In genomic region chr19:55031178-55031577, GRCh38 we compare ENCODE assay signal across 9 cellular contexts. TPM values are rescaled to one million over a fixed set of nuclear protein-coding genes. Genes with fewer than 3 reads are reported as not detected.
"Had no signal": no experiment of that assay in that cellular context is flagged by ENCODE, and none has a peak within 500 bp of the region (broad histone marks: within the 10 kb centered on the region; RNA-seq: fewer than 3 reads in every experiment).

No MANE protein-coding gene starts in this region.

- ATAC-seq: HCT116 had no signal

- H3K9ac ChIP-seq: GM23248 had no signal

- DNase-seq: GM23248, GOT3, H7, HFFc6, IMR-90 had no signal

- H2AFZ ChIP-seq: GM23248 had no signal

- H3K27ac ChIP-seq: GM23248, HL-60 had no signal

- H3K4me3 ChIP-seq: GM23248, HAP-1 had no signal

- H3K4me1 ChIP-seq: HAP-1 had no signal

- H3K36me3 ChIP-seq: HAP-1 had no signal

- H3K9me3 ChIP-seq: HAP-1 had no signal

RNA-seq across cellular contexts. Expression of gene GP6, which starts 6.9 kb away (rescaled TPM):
- total RNA-seq: GM23248, H4, H7, HFFc6, IMR-90 had no signal
- polyA plus RNA-seq: GM23248 had no signal
